ENCODE assay signal across 8 cellular contexts in genomic region chr12:52879394-52880351, GRCh38. TPM values are rescaled to one million over a fixed set of nuclear protein-coding genes. Genes with fewer than 3 reads are reported as not detected.
DNase-seq lines count a peak whose midpoint lies in the region; ATAC-seq and TF ChIP-seq lines count a peak whose summit lies in the region.

No MANE protein-coding gene starts in this region.

- TF ChIP-seq CTCF in AG04449 (IDR thresholded peaks at IDR 0.05; ENCODE audit: insufficient read depth, low read length, missing control alignments) = peak; percentile 100
- peak; percentile 63 for TF ChIP-seq CTCF in upper lobe of right lung (IDR thresholded peaks at IDR 0.05)

- H3K4me1 ChIP-seq in upper lobe of right lung = peaks cover 6% of the 10 kb centered on the region

- no peaks in the 10 kb centered on the region for H3K9me3 ChIP-seq in upper lobe of right lung

- ATAC-seq in GM21381 (IDR thresholded peaks at IDR 0.05; ENCODE audit: unreplicated experiment) (peak; percentile 65), Right ventricle myocardium superior (ENCODE audit: poor library complexity) (peak; percentile 92), upper lobe of right lung (peak; percentile 88)

- POLR2A ChIA-PET in AG04449 (lab: Yijun Ruan, JAX) = interaction anchor here (0.7 to 0.9 kb wide), 2 partner anchors 296 to 732 kb away, joined by 3 to 4 read pairs; no protein-coding TSS in a partner anchor

- peaks cover 7% of the 10 kb centered on the region for H3K27me3 ChIP-seq in upper lobe of right lung

- intact Hi-C loops in Right ventricle myocardium superior (cut with DNase I) = loop anchor here (2.0 to 5.0 kb wide), 3 partner anchors 297 to 723 kb away; no protein-coding TSS in a partner anchor
- intact Hi-C loops in posterior cingulate gyrus (cut with DNase I) = loop anchor here (1.0 to 2.0 kb wide), 3 partner anchors 297 to 723 kb away; no protein-coding TSS in a partner anchor
- intact Hi-C loops in upper lobe of right lung (cut with DNase I) = loop anchor here (10.0 kb wide), 1 partner anchor 735 kb away; no protein-coding TSS in a partner anchor

- no peak overlapping the region for H3K27ac ChIP-seq in upper lobe of right lung

- no peaks in the 10 kb centered on the region for H3K36me3 ChIP-seq in upper lobe of right lung

- H3K4me3 ChIP-seq in AG04449 (ENCODE audit: low read depth, low read length) (peak overlapping the region; percentile 41), upper lobe of right lung (peak overlapping the region; percentile 23)

- CTCF ChIA-PET in AG04449 (lab: Yijun Ruan, JAX) = interaction anchor here (0.6 to 24.1 kb wide), 100 partner anchors 9 to 886 kb away, joined by 3 to 1953 read pairs (median 4); partner anchors contain the start of genes KRT2, KRT74, KRT75 and KRT8

- DNase-seq in AG04449 (ENCODE audit: low read depth, low spot score) = peak; percentile 40
- DNase-seq in NCI-H1436 (lab: John Stamatoyannopoulos, UW) = peak; percentile 85
- peak; percentile 97 for DNase-seq in SW480 (ENCODE audit: low spot score)
- peak; percentile 30 for DNase-seq in activated naive CD8-positive, alpha-beta T cell treated with anti-CD3 and anti-CD28 coated beads, Interleukin-2, amount 50 U/mL, for 16 hours (ENCODE audit: low read depth, low spot score)
- DNase-seq in Right ventricle myocardium superior = peak; percentile 86
- peak; percentile 52 to 95 (median 76) for DNase-seq in posterior cingulate gyrus
- peak; percentile 85 for DNase-seq in upper lobe of right lung

RNA-seq across cellular contexts. Expression of gene KRT8, which starts 25.2 kb away (rescaled TPM):
- total RNA-seq in Right ventricle myocardium superior (104 TPM), upper lobe of right lung (223 TPM)

RNA-seq across cellular contexts. Expression of gene KRT78, which starts 30.9 kb away (rescaled TPM):
- total RNA-seq in Right ventricle myocardium superior (not detected), upper lobe of right lung (not detected)

RNA-seq across cellular contexts. Expression of gene KRT79, which starts 45.6 kb away (rescaled TPM):
- total RNA-seq in Right ventricle myocardium superior (not detected), upper lobe of right lung (5.4 TPM)

Comparison
In these comparisons a context has a peak if more than half of its experiments do, and no peak if none do; other contexts are left out.
1. DNase-seq: peak in every context shown above with its lines; median percentile 97 in SW480; 86 in Right ventricle myocardium superior; 85 in NCI-H1436; 85 in upper lobe of right lung; 76 in posterior cingulate gyrus; 40 in AG04449; 30 in activated naive CD8-positive, alpha-beta T cell treated with anti-CD3 and anti-CD28 coated beads, Interleukin-2, amount 50 U/mL, for 16 hours.